ENCODE assay signal across 24 cellular contexts in genomic region chr4:61723492-61723891, GRCh38.
"Had no signal": no experiment of that assay in that cellular context is flagged by ENCODE, and none has a peak within 500 bp of the region (broad histone marks: within the 10 kb centered on the region; RNA-seq: fewer than 3 reads in every experiment).

No MANE protein-coding gene starts in this region.

- H3K4me1 Mint-ChIP-seq: memory B cell; natural killer cell; neural crest cell; stimulated activated memory B cell treated with anti-CD40 and anti-IgM and Interleukin-4, amounts not matched to agents 10 μg/mL and 1 μg/mL and 100 μg/mL, for 72 hours; stimulated activated naive CD8-positive, alpha-beta T cell treated with anti-CD3 and anti-CD28 coated beads, Interleukin-15, amount 100 ng/mL, for 72 hours had no signal

- H3K4me3 Mint-ChIP-seq: memory B cell; mesothelial cell of epicardium; natural killer cell; neural crest cell; stimulated activated memory B cell treated with anti-CD40 and anti-IgM and Interleukin-4, amounts not matched to agents 10 μg/mL and 1 μg/mL and 100 μg/mL, for 72 hours; stimulated activated naive CD8-positive, alpha-beta T cell treated with anti-CD3 and anti-CD28 coated beads, Interleukin-15, amount 100 ng/mL, for 72 hours had no signal

- ATAC-seq: gastroesophageal sphincter; left cardiac atrium; lower lobe of right lung; natural killer cell; sciatic nerve; stimulated activated memory B cell treated with anti-CD40 and anti-IgM and Interleukin-4, amounts not matched to agents 10 μg/mL and 1 μg/mL and 100 μg/mL, for 72 hours; stimulated activated naive CD8-positive, alpha-beta T cell treated with anti-CD3 and anti-CD28 coated beads, Interleukin-15, amount 100 ng/mL, for 72 hours had no signal

- H3K4me1 ChIP-seq: colonic mucosa, esophagus squamous epithelium, gastroesophageal sphincter, left ventricle myocardium inferior, lower lobe of right lung, spleen had no signal

- H3K27ac ChIP-seq: colonic mucosa, esophagus squamous epithelium, gastroesophageal sphincter, left ventricle myocardium inferior, lower lobe of right lung, spleen, thoracic aorta had no signal

- H3K4me3 ChIP-seq: colonic mucosa, esophagus squamous epithelium, gastroesophageal sphincter, left ventricle myocardium inferior, lower lobe of right lung, spleen, thoracic aorta had no signal

- DNase-seq: colonic mucosa; dermis blood vessel endothelial cell; esophagus squamous epithelium; foreskin fibroblast; glutamatergic neuron; kidney; left cardiac atrium; left ventricle myocardium inferior; lower lobe of right lung; natural killer cell; posterior cingulate gyrus; spleen; stimulated activated CD4-positive, alpha-beta T cell treated with anti-CD3 and anti-CD28 coated beads, Interleukin-15, amount 100 ng/mL, for 24 hours; stimulated activated CD4-positive, alpha-beta T cell treated with anti-CD3 and anti-CD28 coated beads, Interleukin-1b, Interleukin-23, amount 100 ng/mL, for 48 hours; stimulated activated CD4-positive, alpha-beta T cell treated with anti-CD3 and anti-CD28 coated beads, Interleukin-4, amount 100 ng/mL, for 24 hours; stimulated activated naive CD8-positive, alpha-beta T cell treated with anti-CD3 and anti-CD28 coated beads, Interleukin-15, amount 100 ng/mL, for 72 hours; trophoblast cell had no signal

- H3K36me3 Mint-ChIP-seq: memory B cell; natural killer cell; stimulated activated memory B cell treated with anti-CD40 and anti-IgM and Interleukin-4, amounts not matched to agents 10 μg/mL and 1 μg/mL and 100 μg/mL, for 72 hours had no signal

- H3K27me3 Mint-ChIP-seq: memory B cell; stimulated activated memory B cell treated with anti-CD40 and anti-IgM and Interleukin-4, amounts not matched to agents 10 μg/mL and 1 μg/mL and 100 μg/mL, for 72 hours; stimulated activated naive CD8-positive, alpha-beta T cell treated with anti-CD3 and anti-CD28 coated beads, Interleukin-15, amount 100 ng/mL, for 72 hours had no signal

- H3K27me3 ChIP-seq: colonic mucosa, esophagus squamous epithelium, gastroesophageal sphincter, spleen had no signal

- H3K9me3 Mint-ChIP-seq: mesothelial cell of epicardium, neural crest cell had no signal

- FAIRE-seq: kidney had no signal

- H3K36me3 ChIP-seq: colonic mucosa, esophagus squamous epithelium, gastroesophageal sphincter, left ventricle myocardium inferior, lower lobe of right lung, spleen, thoracic aorta had no signal

- H3K27ac Mint-ChIP-seq: memory B cell; mesothelial cell of epicardium; natural killer cell; stimulated activated memory B cell treated with anti-CD40 and anti-IgM and Interleukin-4, amounts not matched to agents 10 μg/mL and 1 μg/mL and 100 μg/mL, for 72 hours; stimulated activated naive CD8-positive, alpha-beta T cell treated with anti-CD3 and anti-CD28 coated beads, Interleukin-15, amount 100 ng/mL, for 72 hours had no signal

- H3K9me3 ChIP-seq: colonic mucosa, esophagus squamous epithelium, gastroesophageal sphincter, left ventricle myocardium inferior, lower lobe of right lung, thoracic aorta had no signal
